9 cellular contexts compared by ENCODE assay signal in genomic region chr2:25606892-25607291, GRCh38.
DNase-seq lines count a peak whose midpoint lies in the region; ATAC-seq, FAIRE-seq and TF ChIP-seq lines count a peak whose summit lies in the region.
"Had no signal": no experiment of that assay in that cellular context is flagged by ENCODE, and none has a peak within 500 bp of the region (broad histone marks: within the 10 kb centered on the region; RNA-seq: fewer than 3 reads in every experiment).

No MANE protein-coding gene starts in this region.

- ATAC-seq in Panc1 = no peak
- ATAC-seq in GM18858 (IDR thresholded peaks at IDR 0.05; ENCODE audit: unreplicated experiment) = no peak
- ATAC-seq in T-helper 17 cell = no peak

- H3K79me2 ChIP-seq in fibroblast of lung (ENCODE audit: control insufficient read depth, insufficient read depth, low read length) = no peaks in the 10 kb centered on the region
- no peaks in the 10 kb centered on the region for H3K79me2 ChIP-seq in smooth muscle cell (ENCODE audit: low read depth)

- peak; percentile 66 for FAIRE-seq in GM19239 (lab: Jason Lieb, UNC)

- no peaks in the 10 kb centered on the region for H3K9me3 Mint-ChIP-seq in activated CD4-positive, alpha-beta memory T cell treated with anti-CD3 and anti-CD28 coated beads for 36 hours
- H3K9me3 Mint-ChIP-seq: IgD-negative memory B cell had no signal

- no peaks in the 10 kb centered on the region for H3K27me3 ChIP-seq in Panc1 (ENCODE audit: control insufficient read depth, insufficient read depth, low read length)
- H3K27me3 ChIP-seq in fibroblast of lung (ENCODE audit: control insufficient read depth, insufficient read depth, low read length) = no peaks in the 10 kb centered on the region
- H3K27me3 ChIP-seq in smooth muscle cell (ENCODE audit: low read depth) = no peaks in the 10 kb centered on the region

- H4K20me1 ChIP-seq in fibroblast of lung (ENCODE audit: control insufficient read depth, extremely low read depth, insufficient read depth, low read length) (no peaks in the 10 kb centered on the region), smooth muscle cell (ENCODE audit: low read depth) (no peaks in the 10 kb centered on the region)

- no peaks in the 10 kb centered on the region for H3K27me3 Mint-ChIP-seq in activated CD4-positive, alpha-beta memory T cell treated with anti-CD3 and anti-CD28 coated beads for 36 hours
- H3K27me3 Mint-ChIP-seq in T-helper 17 cell = no peaks in the 10 kb centered on the region
- H3K27me3 Mint-ChIP-seq: IgD-negative memory B cell had no signal

- H3K27ac ChIP-seq in C4-2B (no peak overlapping the region), Panc1 (ENCODE audit: low read length) (no peak overlapping the region), fibroblast of lung (ENCODE audit: insufficient read depth, low read length) (no peak overlapping the region), smooth muscle cell (ENCODE audit: low read depth) (no peak overlapping the region)

- no peaks in the 10 kb centered on the region for H3K9me3 ChIP-seq in Panc1 (ENCODE audit: control insufficient read depth, insufficient read depth, low read depth, low read length)
- no peaks in the 10 kb centered on the region for H3K9me3 ChIP-seq in fibroblast of lung (ENCODE audit: control insufficient read depth, insufficient read depth, low read depth, low read length)
- no peaks in the 10 kb centered on the region for H3K9me3 ChIP-seq in smooth muscle cell (replicated peaks; ENCODE audit: low read depth)
- H3K9me3 ChIP-seq in T-helper 17 cell (ENCODE audit: control insufficient read depth, low read length, poor library complexity, severe bottlenecking) = no peaks in the 10 kb centered on the region

- intact Hi-C loops in Panc1 (cut with micrococcal nuclease; ENCODE audit: unreplicated experiment) = loop anchor here (1.0 kb wide), 1 partner anchor 57 kb away; no protein-coding TSS in a partner anchor
- intact Hi-C loops in activated CD4-positive, alpha-beta memory T cell treated with anti-CD3 and anti-CD28 coated beads for 36 hours (cut with micrococcal nuclease) = loop anchor here (1.0 to 10.0 kb wide), 5 partner anchors 58 to 538 kb away; no protein-coding TSS in a partner anchor

- WGBS in smooth muscle cell (ENCODE audit: low lambda C conversion rate) = 32% methylated on average over 1 of the region's 1 CpG

- no peaks in the 10 kb centered on the region for H3F3A ChIP-seq in smooth muscle cell (ENCODE audit: low read depth)

- POLR2A ChIA-PET in Panc1 (lab: Charles Lee) = interaction anchor here (0.6 to 0.7 kb wide), 2 partner anchors 40 to 100 kb away, joined by 3 read pairs; no protein-coding TSS in a partner anchor
- POLR2A ChIA-PET in activated CD4-positive, alpha-beta memory T cell treated with anti-CD3 and anti-CD28 coated beads for 36 hours (lab: Charles Lee) = no interaction called here

- H3K4me2 ChIP-seq in fibroblast of lung (ENCODE audit: extremely low read depth, insufficient read depth, low read length) (no peak overlapping the region), smooth muscle cell (no peak overlapping the region)

- BruUV-seq in Panc1 (replicated peaks; lab: Mats Ljungman, UMichigan) = no TSS peak

- H3K36me3 ChIP-seq in Panc1 (ENCODE audit: control insufficient read depth, insufficient read depth, low read length) (no peaks in the 10 kb centered on the region), fibroblast of lung (ENCODE audit: control insufficient read depth, insufficient read depth, low read length) (no peaks in the 10 kb centered on the region), smooth muscle cell (ENCODE audit: low read depth) (no peaks in the 10 kb centered on the region)

- no peak overlapping the region for H2AFZ ChIP-seq in fibroblast of lung (ENCODE audit: low read length)
- H2AFZ ChIP-seq in smooth muscle cell (ENCODE audit: low read depth) = no peak overlapping the region

- DNase-seq in GM19239 (ENCODE audit: insufficient read length, low spot score) (no peak), Panc1 (ENCODE audit: low read depth, low spot score) (peak; percentile 35), fibroblast of lung (ENCODE audit: low read depth in 2 of 2) (peak; percentile 22 to 60), smooth muscle cell (lab: John Stamatoyannopoulos, UW; ENCODE audit: unreplicated experiment) (no peak), T-helper 17 cell (no peak)
- no peak for DNase-seq in activated CD4-positive, alpha-beta memory T cell treated with anti-CD3 and anti-CD28 coated beads for 36 hours

- H3K27ac Mint-ChIP-seq in activated CD4-positive, alpha-beta memory T cell treated with anti-CD3 and anti-CD28 coated beads for 36 hours = no peak overlapping the region
- H3K27ac Mint-ChIP-seq in T-helper 17 cell = no peak overlapping the region
- H3K27ac Mint-ChIP-seq: IgD-negative memory B cell had no signal

- no peak overlapping the region for H3K9ac ChIP-seq in fibroblast of lung (ENCODE audit: insufficient read depth, low read length)
- no peak overlapping the region for H3K9ac ChIP-seq in smooth muscle cell (ENCODE audit: low read depth)

- H3K4me1 Mint-ChIP-seq in activated CD4-positive, alpha-beta memory T cell treated with anti-CD3 and anti-CD28 coated beads for 36 hours (ENCODE audit: low read depth) = peaks cover 6% of the 10 kb centered on the region
- peaks cover 8% of the 10 kb centered on the region for H3K4me1 Mint-ChIP-seq in T-helper 17 cell

- H3K4me3 ChIP-seq in Panc1 (ENCODE audit: low read depth in 2 of 2, low read length in 2 of 2) (no peak overlapping the region), fibroblast of lung (replicated peaks in 1 of 4; ENCODE audit: control extremely low read depth in 1 of 4, insufficient read depth in 1 of 4, low read depth in 3 of 4, low read length in 4 of 4) (no peak overlapping the region), smooth muscle cell (no peak overlapping the region)

- CTCF ChIA-PET in Panc1 (lab: Charles Lee) = interaction anchor here (0.5 to 3.4 kb wide), 9 partner anchors 55 to 260 kb away, joined by 3 to 40 read pairs (median 7); no protein-coding TSS in a partner anchor
- CTCF ChIA-PET in activated CD4-positive, alpha-beta memory T cell treated with anti-CD3 and anti-CD28 coated beads for 36 hours (lab: Charles Lee) = interaction anchor here (0.6 to 5.4 kb wide), 43 partner anchors 9 to 538 kb away, joined by 3 to 132 read pairs (median 4); partner anchors contain the start of genes ASXL2 and DTNB

- H3K4me3 Mint-ChIP-seq in activated CD4-positive, alpha-beta memory T cell treated with anti-CD3 and anti-CD28 coated beads for 36 hours = no peak overlapping the region
- no peak overlapping the region for H3K4me3 Mint-ChIP-seq in T-helper 17 cell
- H3K4me3 Mint-ChIP-seq: IgD-negative memory B cell had no signal

- TF ChIP-seq CTCF in C4-2B (conservative IDR thresholded peaks at IDR 0.05) = peak; percentile 76
- peak; percentile 74; the same call in 1 of the 2 replicates for TF ChIP-seq CTCF in Panc1 (IDR thresholded peaks at IDR 0.05)
- peak; percentile 37 to 49 for TF ChIP-seq CTCF in fibroblast of lung (conservative IDR thresholded peaks at IDR 0.05 in 1 of 2, IDR thresholded peaks at IDR 0.05 in 1 of 2; ENCODE audit: low read depth in 1 of 2, low read length in 2 of 2)
- peak; percentile 50 for TF ChIP-seq CTCF in smooth muscle cell (IDR thresholded peaks at IDR 0.05; ENCODE audit: borderline replicate concordance, insufficient read depth, poor library complexity, severe bottlenecking)

- H3K4me1 ChIP-seq in Panc1 (ENCODE audit: control insufficient read depth, insufficient read depth, low read length) (no peaks in the 10 kb centered on the region), fibroblast of lung (ENCODE audit: control insufficient read depth, extremely low read depth, insufficient read depth, low read length) (no peaks in the 10 kb centered on the region), smooth muscle cell (ENCODE audit: low read depth) (no peaks in the 10 kb centered on the region)

- no peaks in the 10 kb centered on the region for H3K36me3 Mint-ChIP-seq in activated CD4-positive, alpha-beta memory T cell treated with anti-CD3 and anti-CD28 coated beads for 36 hours
- H3K36me3 Mint-ChIP-seq in T-helper 17 cell (ENCODE audit: low read depth) = no peaks in the 10 kb centered on the region
- H3K36me3 Mint-ChIP-seq: IgD-negative memory B cell had no signal

- in situ Hi-C loops in Panc1 (cut with HindIII; ENCODE audit: low pct_unique_long_range_greater_than_20kb, low sequenced_read_pairs) = no loop called here

Comparison
In these comparisons a context has a peak if more than half of its experiments do, and no peak if none do; other contexts are left out.
1. DNase-seq: peak in Panc1 (single experiment) and fibroblast of lung (2 of 2); none in GM19239 (single experiment), smooth muscle cell (single experiment), activated CD4-positive, alpha-beta memory T cell treated with anti-CD3 and anti-CD28 coated beads for 36 hours (single experiment) and T-helper 17 cell (0 of 3).
2. Peak in every context shown above with its lines, with median percentiles within 50 percentile points of each other: CTCF ChIP-seq.